ENCODE assay signal across 29 cellular contexts in the genomic region with DNA sequence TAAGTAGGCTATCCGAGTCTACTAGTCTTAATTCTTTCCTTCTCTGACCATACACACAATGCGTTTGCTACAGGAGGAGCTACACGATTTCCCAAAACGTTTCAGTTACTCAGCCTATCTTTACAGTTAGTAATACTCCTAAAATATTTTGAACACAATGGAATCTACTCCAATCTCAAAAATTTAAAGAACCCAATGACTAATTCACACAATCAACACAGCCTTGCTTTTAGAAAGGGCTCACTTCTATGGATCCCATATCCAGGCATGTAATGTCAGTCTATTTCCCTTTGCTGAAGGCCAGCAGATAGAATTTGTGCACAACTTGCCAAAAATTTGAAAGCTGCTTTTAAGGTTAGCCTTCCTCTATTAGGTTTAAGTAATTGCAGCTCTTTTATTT.
"Had no signal": no experiment of that assay in that cellular context is flagged by ENCODE, and none has a peak within 500 bp of the region (broad histone marks: within the 10 kb centered on the region; RNA-seq: fewer than 3 reads in every experiment).

No MANE protein-coding gene starts in this region.

- H3K4me2 ChIP-seq: KMS-11, SK-N-SH had no signal

- H3K27ac ChIP-seq: adrenal gland, KMS-11, SJCRH30 had no signal

- H3K4me3 ChIP-seq: adrenal gland, SJCRH30 had no signal

- H3K27me3 ChIP-seq: adrenal gland, SJCRH30 had no signal

- H3K36me3 ChIP-seq: adrenal gland, SJCRH30 had no signal

- H3K27ac Mint-ChIP-seq: activated B cell treated with CpG ODN at 0.5 μM for 24 hours; activated CD4-positive, alpha-beta T cell treated with anti-CD3 and anti-CD28 coated beads, Interleukin-2, amount 10 ng/mL, durations not matched to agents 24 days and 14 days; activated naive CD4-positive, alpha-beta T cell treated with anti-CD3 and anti-CD28 coated beads for 36 hours; activated naive CD8-positive, alpha-beta T cell; activated T-helper 17 cell treated with anti-CD3 and anti-CD28 coated beads, Interleukin-2, amount 50 U/mL, for 72 hours; T-helper 2 cell treated with Interferon-gamma antibody and Interleukin-4, amounts not matched to agents 5 μg/mL and 100 μg/mL, for 36 hours had no signal

- H3K27me3 Mint-ChIP-seq: activated B cell treated with CpG ODN at 0.5 μM for 24 hours; activated CD4-positive, alpha-beta T cell treated with anti-CD3 and anti-CD28 coated beads, Interleukin-2, amount 10 ng/mL, durations not matched to agents 24 days and 14 days; activated naive CD8-positive, alpha-beta T cell; activated T-helper 17 cell treated with anti-CD3 and anti-CD28 coated beads, Interleukin-2, amount 50 U/mL, for 72 hours; central memory CD8-positive, alpha-beta T cell had no signal

- H3K9me3 Mint-ChIP-seq: activated B cell treated with CpG ODN at 0.5 μM for 24 hours; activated CD4-positive, alpha-beta T cell treated with anti-CD3 and anti-CD28 coated beads, Interleukin-2, amount 10 ng/mL, durations not matched to agents 24 days and 14 days; activated naive CD4-positive, alpha-beta T cell treated with anti-CD3 and anti-CD28 coated beads for 36 hours; activated T-helper 17 cell treated with anti-CD3 and anti-CD28 coated beads, Interleukin-2, amount 50 U/mL, for 72 hours; central memory CD8-positive, alpha-beta T cell; T-helper 2 cell treated with Interferon-gamma antibody and Interleukin-4, amounts not matched to agents 5 μg/mL and 100 μg/mL, for 36 hours had no signal

- H3K4me1 Mint-ChIP-seq: activated B cell treated with CpG ODN at 0.5 μM for 24 hours; activated CD4-positive, alpha-beta T cell treated with anti-CD3 and anti-CD28 coated beads, Interleukin-2, amount 10 ng/mL, durations not matched to agents 24 days and 14 days; activated T-helper 17 cell treated with anti-CD3 and anti-CD28 coated beads, Interleukin-2, amount 50 U/mL, for 72 hours; central memory CD8-positive, alpha-beta T cell had no signal

- H3K4me1 ChIP-seq: adrenal gland, SJCRH30 had no signal

- DNase-seq: activated B cell treated with CpG ODN at 0.5 μM for 24 hours; activated CD4-positive, alpha-beta T cell treated with anti-CD3 and anti-CD28 coated beads for 1 hour; activated CD4-positive, alpha-beta T cell treated with anti-CD3 and anti-CD28 coated beads, Interleukin-2, amount 10 ng/mL, durations not matched to agents 24 days and 14 days; activated CD4-positive, alpha-beta T cell treated with anti-CD3 and anti-CD28 coated beads, Interleukin-2, amount 50 U/mL, for 48 hours; activated CD8-positive, alpha-beta memory T cell treated with anti-CD3 and anti-CD28 coated beads for 24 hours; activated gamma-delta T cell; activated naive CD4-positive, alpha-beta T cell treated with anti-CD3 and anti-CD28 coated beads for 36 hours; activated T-cell treated with anti-CD3 and anti-CD28 coated beads, Interleukin-2, amount 50 U/mL, for 48 hours; adrenal gland; anterior cingulate cortex; MV-4-11; NCI-H1092 treated with DMSO at 0.1 percent for 48 hours; NCI-H1417 treated with DMSO at 0.1 percent for 48 hours; NCI-H1694 treated with DMSO at 0.1 percent for 48 hours; NCI-H2029 treated with DMSO at 0.1 percent for 48 hours; NCI-H345; NCI-H510A; NCI-H526 treated with DMSO at 0.1 percent for 48 hours; NCI-H82; OCI-M1; RPMI8226; SJCRH30; SK-N-SH; SW 1271 had no signal

- H3K9ac ChIP-seq: KMS-11, SK-N-SH had no signal

- H3K4me3 Mint-ChIP-seq: activated B cell treated with CpG ODN at 0.5 μM for 24 hours; activated CD4-positive, alpha-beta T cell treated with anti-CD3 and anti-CD28 coated beads, Interleukin-2, amount 10 ng/mL, durations not matched to agents 24 days and 14 days; activated naive CD4-positive, alpha-beta T cell treated with anti-CD3 and anti-CD28 coated beads for 36 hours; activated naive CD8-positive, alpha-beta T cell; activated T-helper 17 cell treated with anti-CD3 and anti-CD28 coated beads, Interleukin-2, amount 50 U/mL, for 72 hours; central memory CD8-positive, alpha-beta T cell; T-helper 2 cell treated with Interferon-gamma antibody and Interleukin-4, amounts not matched to agents 5 μg/mL and 100 μg/mL, for 36 hours had no signal

- H3K9me3 ChIP-seq: adrenal gland, SJCRH30, SK-N-SH had no signal
